Comparison of ENCODE assay signal across 15 cellular contexts in genomic region chr22:27952091-27952490, GRCh38. TPM values are rescaled to one million over a fixed set of nuclear protein-coding genes. Genes with fewer than 3 reads are reported as not detected.
DNase-seq lines count a peak whose midpoint lies in the region; ATAC-seq and TF ChIP-seq lines count a peak whose summit lies in the region.
"Had no signal": no experiment of that assay in that cellular context is flagged by ENCODE, and none has a peak within 500 bp of the region (broad histone marks: within the 10 kb centered on the region; RNA-seq: fewer than 3 reads in every experiment).

No MANE protein-coding gene starts in this region.

- H3K9me3 Mint-ChIP-seq in osteocyte (ENCODE audit: unreplicated experiment) = no peaks in the 10 kb centered on the region

- peaks cover 10% of the 10 kb centered on the region for H3K36me3 Mint-ChIP-seq in osteocyte (ENCODE audit: unreplicated experiment)
- H3K36me3 Mint-ChIP-seq: CD14-positive monocyte had no signal

- H3K4me3 Mint-ChIP-seq in osteocyte (ENCODE audit: unreplicated experiment) = no peak overlapping the region

- no peaks in the 10 kb centered on the region for H3K27me3 ChIP-seq in fibroblast of lung (ENCODE audit: control insufficient read depth, insufficient read depth, low read length)
- H3K27me3 ChIP-seq: pancreas had no signal

- H3K9me3 ChIP-seq in SK-N-MC (ENCODE audit: low read depth, low read length) = no peaks in the 10 kb centered on the region
- no peaks in the 10 kb centered on the region for H3K9me3 ChIP-seq in fibroblast of lung (ENCODE audit: control insufficient read depth, insufficient read depth, low read depth, low read length)
- H3K9me3 ChIP-seq: lower lobe of right lung, pancreas had no signal

- ATAC-seq in HG03280 (IDR thresholded peaks at IDR 0.05; ENCODE audit: unreplicated experiment) = no peak
- ATAC-seq in GM18520 (IDR thresholded peaks at IDR 0.05; ENCODE audit: unreplicated experiment) = no peak

- peak overlapping the region; percentile 9 for H3K27ac Mint-ChIP-seq in osteocyte (ENCODE audit: unreplicated experiment)

- no peaks in the 10 kb centered on the region for H3K27me3 Mint-ChIP-seq in osteocyte (ENCODE audit: unreplicated experiment)

- no peak overlapping the region for H3K9ac ChIP-seq in SK-N-MC (ENCODE audit: insufficient read length)
- no peak overlapping the region for H3K9ac ChIP-seq in fibroblast of lung (ENCODE audit: insufficient read depth, low read length)

- H3K4me1 ChIP-seq in fibroblast of lung (ENCODE audit: control insufficient read depth, extremely low read depth, insufficient read depth, low read length) = peaks cover 4% of the 10 kb centered on the region

- TF ChIP-seq CTCF in fibroblast of lung (conservative IDR thresholded peaks at IDR 0.05 in 1 of 2, IDR thresholded peaks at IDR 0.05 in 1 of 2; ENCODE audit: low read depth in 1 of 2, low read length in 2 of 2) = no peak
- TF ChIP-seq CTCF in osteocyte (IDR thresholded peaks at IDR 0.05) = no peak

- H2AFZ ChIP-seq in fibroblast of lung (ENCODE audit: low read length) = no peak overlapping the region

- H3K4me3 ChIP-seq in SK-N-MC = no peak overlapping the region
- no peak overlapping the region for H3K4me3 ChIP-seq in fibroblast of lung (replicated peaks in 1 of 4; ENCODE audit: control extremely low read depth in 1 of 4, insufficient read depth in 1 of 4, low read depth in 3 of 4, low read length in 4 of 4)
- H3K4me3 ChIP-seq: lower lobe of right lung, pancreas had no signal

- H3K36me3 ChIP-seq in SK-N-MC (ENCODE audit: insufficient read depth, low read length) (no peaks in the 10 kb centered on the region), fibroblast of lung (ENCODE audit: control insufficient read depth, insufficient read depth, low read length) (no peaks in the 10 kb centered on the region)
- H3K36me3 ChIP-seq: lower lobe of right lung, pancreas had no signal

- peak overlapping the region; percentile 4 for H3K4me2 ChIP-seq in fibroblast of lung (ENCODE audit: extremely low read depth, insufficient read depth, low read length)

- H3K79me2 ChIP-seq in fibroblast of lung (ENCODE audit: control insufficient read depth, insufficient read depth, low read length) = no peaks in the 10 kb centered on the region

- peaks cover 16% of the 10 kb centered on the region for H3K4me1 Mint-ChIP-seq in osteocyte (ENCODE audit: unreplicated experiment)

- H3K27ac ChIP-seq in SK-N-MC (peak overlapping the region; percentile 17; the same call in 1 of the 2 replicates), fibroblast of lung (ENCODE audit: insufficient read depth, low read length) (no peak overlapping the region)
- H3K27ac ChIP-seq: lower lobe of right lung, pancreas had no signal

- no peaks in the 10 kb centered on the region for H4K20me1 ChIP-seq in fibroblast of lung (ENCODE audit: control insufficient read depth, extremely low read depth, insufficient read depth, low read length)

- DNase-seq in EH (ENCODE audit: low read depth) (peak; percentile 77), SK-N-MC (ENCODE audit: low read depth, low spot score) (no peak), fibroblast of lung (ENCODE audit: low read depth in 2 of 2) (peak; percentile 65 to 86), osteocyte (ENCODE audit: extremely low spot score, unreplicated experiment) (no peak), GM19238 (ENCODE audit: insufficient read length, low spot score) (no peak), iPS-NIHi11 (ENCODE audit: low spot score) (no peak)
- DNase-seq: activated CD4-positive, alpha-beta T cell treated with anti-CD3 and anti-CD28 coated beads, Interleukin-2, amount 50 U/mL, for 48 hours; Karpas-422; lower lobe of right lung; NCI-H2227 treated with DMSO at 0.1 percent for 48 hours; pancreas; stimulated activated naive CD4-positive, alpha-beta T cell had no signal

RNA-seq across cellular contexts. Expression of gene PITPNB, which starts 33.0 kb away (rescaled TPM):
- total RNA-seq in fibroblast of lung (26.2 and 42.4 TPM in 2 replicates), osteocyte (86.6 and 86.7 TPM in 2 replicates)
- 79.4 and 91.0 TPM in 2 replicates for polyA plus RNA-seq in fibroblast of lung
- 68.7 and 80.6 TPM in 2 replicates for polyA plus RNA-seq in fibroblast of lung (2012)
- 26.0 and 33.1 TPM in 2 replicates for polyA minus RNA-seq in fibroblast of lung (ENCODE audit: low replicate concordance)

Comparison
In these comparisons a context has a peak if more than half of its experiments do, and no peak if none do; other contexts are left out.
1. DNase-seq: peak in EH (single experiment) and fibroblast of lung (2 of 2); none in SK-N-MC (single experiment), osteocyte (single experiment), GM19238 (single experiment) and iPS-NIHi11 (single experiment).